Comparison of ENCODE assay signal across 1 cellular context in genomic region chr1:161222175-161223019, GRCh38.
TF ChIP-seq lines count a peak whose summit lies in the region.

No MANE protein-coding gene starts in this region.

TF ChIP-seq in HepG2, 621 proteins besides CTCF, POLR2A, EP300 and RAD21 (continued from another document):
- TF ChIP-seq ZNF569 (CRISPR knock-in tag; IDR thresholded peaks at IDR 0.05; ENCODE audit: borderline replicate concordance) = no peak
- TF ChIP-seq IRF9 (CRISPR knock-in tag; IDR thresholded peaks at IDR 0.05; ENCODE audit: borderline replicate concordance) = no peak
- TF ChIP-seq TBP (CRISPR knock-in tag; IDR thresholded peaks at IDR 0.05) = no peak
- no peak for TF ChIP-seq ZFP36L1 (CRISPR knock-in tag; IDR thresholded peaks at IDR 0.05)
- TF ChIP-seq ZMYM3 (CRISPR knock-in tag; IDR thresholded peaks at IDR 0.05) = no peak
- TF ChIP-seq ZNF883 (CRISPR knock-in tag; IDR thresholded peaks at IDR 0.05; ENCODE audit: not compliant biosample characterization) = no peak
- no peak for TF ChIP-seq SSRP1 (CRISPR knock-in tag; IDR thresholded peaks at IDR 0.05)
- TF ChIP-seq HMGXB3 (CRISPR knock-in tag; IDR thresholded peaks at IDR 0.05; ENCODE audit: borderline replicate concordance) = peak; percentile 22; the same call in 1 of the 2 replicates
